Comparison of ENCODE assay signal across 8 cellular contexts in genomic region chr14:22131749-22132476, GRCh38.
A peak's percentile ranks its signal among the peaks of the same experiment; 100 is the strongest.
DNase-seq lines count a peak whose midpoint lies in the region; ATAC-seq, FAIRE-seq and TF ChIP-seq lines count a peak whose summit lies in the region.

No MANE protein-coding gene starts in this region.

- H3K27me3 ChIP-seq in heart right ventricle (no peaks in the 10 kb centered on the region), endothelial cell of umbilical vein (ENCODE audit: control insufficient read depth in 2 of 2, insufficient read depth in 2 of 2, low read length in 2 of 2) (peaks cover 0 to 9% of the 10 kb centered on the region in 2 experiments)

- BruUV-seq in OCI-LY7 (replicated peaks; lab: Mats Ljungman, UMichigan), result no TSS peak
- BruUV-seq in endothelial cell of umbilical vein (replicated peaks; lab: Mats Ljungman, UMichigan), result no TSS peak

- H2AFZ ChIP-seq in OCI-LY7 (ENCODE audit: low read length), result peak overlapping the region; percentile 56
- no peak overlapping the region for H2AFZ ChIP-seq in endothelial cell of umbilical vein (ENCODE audit: low read depth, low read length)

- TF ChIP-seq POLR2A in endothelial cell of umbilical vein (IDR thresholded peaks at IDR 0.05; ENCODE audit: low read depth, low read length), result no peak

- H3K36me3 ChIP-seq in heart right ventricle, result no peaks in the 10 kb centered on the region
- H3K36me3 ChIP-seq in OCI-LY7 (ENCODE audit: insufficient read depth, low read length), result no peaks in the 10 kb centered on the region
- H3K36me3 ChIP-seq in endothelial cell of umbilical vein (ENCODE audit: control insufficient read depth in 2 of 2, extremely low read depth in 1 of 2, insufficient read depth in 2 of 2, low read length in 2 of 2), result no peaks in the 10 kb centered on the region

- H4K20me1 ChIP-seq in OCI-LY7 (ENCODE audit: insufficient read depth, low read length), result no peaks in the 10 kb centered on the region
- H4K20me1 ChIP-seq in endothelial cell of umbilical vein (replicated peaks; ENCODE audit: control insufficient read depth, extremely low read depth, insufficient read depth, low read length), result no peaks in the 10 kb centered on the region

- 61 to 72% methylated on average over 4 of the region's 4 CpGs for WGBS in heart right ventricle, 2 donors

- DNase-seq in heart right ventricle (no peak), Right ventricle myocardium superior (no peak), OCI-LY7 (ENCODE audit: low spot score) (peak; percentile 39), endothelial cell of umbilical vein (ENCODE audit: low read depth, low spot score) (no peak), GOT3 (lab: John Stamatoyannopoulos, UW) (no peak)
- peak; percentile 40 for DNase-seq in stimulated activated naive CD8-positive, alpha-beta T cell treated with anti-CD3 and anti-CD28 coated beads, Interleukin-15, Interleukin-2, amounts not matched to agents 100 U/mL and 50 U/mL, for 24 hours

- ATAC-seq in heart right ventricle (no peak), Right ventricle myocardium superior (ENCODE audit: poor library complexity) (no peak), GM19463 (IDR thresholded peaks at IDR 0.05; ENCODE audit: unreplicated experiment) (no peak), GM21576 (IDR thresholded peaks at IDR 0.05; ENCODE audit: unreplicated experiment) (no peak)
- ATAC-seq in stimulated activated naive CD8-positive, alpha-beta T cell treated with anti-CD3 and anti-CD28 coated beads, Interleukin-15, Interleukin-2, amounts not matched to agents 100 U/mL and 50 U/mL, for 24 hours, result no peak

- H3K9me2 ChIP-seq in OCI-LY7 (ENCODE audit: insufficient read depth, low read length), result no peaks in the 10 kb centered on the region

- CTCF ChIA-PET in OCI-LY7 (lab: Charles Lee; ENCODE audit: unreplicated experiment) (no interaction called here), endothelial cell of umbilical vein (lab: Charles Lee) (interaction anchor here (0.9 to 1.9 kb wide), 5 partner anchors 9 to 154 kb away, joined by 3 to 8 read pairs (median 6); no protein-coding TSS in a partner anchor)

- H3K4me2 ChIP-seq in OCI-LY7 (ENCODE audit: low read length) (no peak overlapping the region), endothelial cell of umbilical vein (ENCODE audit: insufficient read depth, low read length) (no peak overlapping the region)

- no peak overlapping the region for H3K9ac ChIP-seq in endothelial cell of umbilical vein (replicated peaks; ENCODE audit: extremely low read depth, insufficient read depth, low read length)

- dilution Hi-C loops in endothelial cell of umbilical vein (cut with MboI; ENCODE audit: extremely low pct_ligation_motif_present, low sequenced_read_pairs), result no loop called here

- no peak for FAIRE-seq in endothelial cell of umbilical vein (lab: Jason Lieb, UNC)

- no peaks in the 10 kb centered on the region for H3K9me1 ChIP-seq in endothelial cell of umbilical vein (replicated peaks; ENCODE audit: control insufficient read depth, extremely low read depth, insufficient read depth, low read length)

- H3K79me2 ChIP-seq in OCI-LY7 (ENCODE audit: insufficient read depth, low read depth, low read length), result no peaks in the 10 kb centered on the region
- H3K79me2 ChIP-seq in endothelial cell of umbilical vein (ENCODE audit: control insufficient read depth, insufficient read depth, low read length), result no peaks in the 10 kb centered on the region

- POLR2A ChIA-PET in OCI-LY7 (lab: Charles Lee) (interaction anchor here (0.5 kb wide), 2 partner anchors 10 to 228 kb away, joined by 3 read pairs; no protein-coding TSS in a partner anchor), endothelial cell of umbilical vein (lab: Charles Lee) (no interaction called here)

- H3K4me1 ChIP-seq in heart right ventricle, result no peaks in the 10 kb centered on the region
- H3K4me1 ChIP-seq in OCI-LY7 (ENCODE audit: insufficient read depth, low read length, poor library complexity, severe bottlenecking), result no peaks in the 10 kb centered on the region
- H3K4me1 ChIP-seq in endothelial cell of umbilical vein (ENCODE audit: control insufficient read depth, extremely low read depth, insufficient read depth, low read length), result no peaks in the 10 kb centered on the region

- TF ChIP-seq CTCF in heart right ventricle (IDR thresholded peaks at IDR 0.05) (peak in 6 of 9 donors; percentile 11 to 36 (median 28)), OCI-LY7 (conservative IDR thresholded peaks at IDR 0.05; ENCODE audit: low read length) (peak; percentile 89), endothelial cell of umbilical vein (IDR thresholded peaks at IDR 0.05; ENCODE audit: extremely low read depth in 1 of 2, insufficient read depth in 1 of 2, low read depth in 1 of 2, low read length in 2 of 2) (peak; percentile 45 to 51)

- H3K4me3 ChIP-seq in heart right ventricle, result no peak overlapping the region
- H3K4me3 ChIP-seq in OCI-LY7 (ENCODE audit: low read depth, low read length, poor library complexity, severe bottlenecking), result no peak overlapping the region
- no peak overlapping the region for H3K4me3 ChIP-seq in endothelial cell of umbilical vein (replicated peaks in 1 of 3; ENCODE audit: insufficient read depth in 1 of 3, low read depth in 1 of 3, low read length in 3 of 3)

- H3K27ac ChIP-seq in heart right ventricle (no peak overlapping the region), OCI-LY7 (ENCODE audit: low read depth, low read length, poor library complexity, severe bottlenecking) (no peak overlapping the region), endothelial cell of umbilical vein (ENCODE audit: insufficient read depth, low read depth, low read length) (no peak overlapping the region)

- peaks cover 0 to 35% (median 0%) of the 10 kb centered on the region in 11 donors for H3K9me3 ChIP-seq in heart right ventricle
- H3K9me3 ChIP-seq in OCI-LY7 (ENCODE audit: low read length), result no peaks in the 10 kb centered on the region
- H3K9me3 ChIP-seq in endothelial cell of umbilical vein (replicated peaks; ENCODE audit: control insufficient read depth, insufficient read depth, low read length), result no peaks in the 10 kb centered on the region

- intact Hi-C loops in heart right ventricle (cut with DNase I) (no loop called here), Right ventricle myocardium superior (cut with DNase I) (no loop called here), OCI-LY7 (cut with micrococcal nuclease; ENCODE audit: unreplicated experiment) (no loop called here), endothelial cell of umbilical vein (cut with micrococcal nuclease) (no loop called here)

TF ChIP-seq in endothelial cell of umbilical vein, 7 proteins besides CTCF, POLR2A, EP300 and RAD21:
- TF ChIP-seq GATA2 (IDR thresholded peaks at IDR 0.05; ENCODE audit: insufficient read depth, insufficient read length, low read depth, low read length) (no peak), MAX (IDR thresholded peaks at IDR 0.05; ENCODE audit: insufficient read depth, insufficient read length) (no peak), MYC (IDR thresholded peaks at IDR 0.05; ENCODE audit: low read depth, low read length) (no peak), FOS (IDR thresholded peaks at IDR 0.05; ENCODE audit: borderline replicate concordance, insufficient read depth, low read length) (no peak), POLR2AphosphoS5 (IDR thresholded peaks at IDR 0.05; ENCODE audit: insufficient read depth, low read depth, low read length) (no peak), JUN (IDR thresholded peaks at IDR 0.05; ENCODE audit: borderline replicate concordance, insufficient read depth, insufficient read length, low read depth) (no peak), EZH2 (IDR thresholded peaks at IDR 0.05; ENCODE audit: borderline replicate concordance, low read depth, low read length, severe bottlenecking) (no peak)

Comparison
In these comparisons a context has a peak if more than half of its experiments do, and no peak if none do; other contexts are left out.
1. DNase-seq: peak in OCI-LY7 (single experiment) and stimulated activated naive CD8-positive, alpha-beta T cell treated with anti-CD3 and anti-CD28 coated beads, Interleukin-15, Interleukin-2, amounts not matched to agents 100 U/mL and 50 U/mL, for 24 hours (single experiment); none in heart right ventricle (0 of 2), Right ventricle myocardium superior (single experiment), endothelial cell of umbilical vein (single experiment) and GOT3 (single experiment).
2. CTCF ChIP-seq: peak in every context shown above with its lines; median percentile 89 in OCI-LY7; 48 in endothelial cell of umbilical vein; 28 in heart right ventricle.